In genomic region chr10:3430501-3430900, GRCh38 we compare ENCODE assay signal across 15 cellular contexts.
DNase-seq lines count a peak whose midpoint lies in the region; ATAC-seq, FAIRE-seq and TF ChIP-seq lines count a peak whose summit lies in the region.
"Had no signal": no experiment of that assay in that cellular context is flagged by ENCODE, and none has a peak within 500 bp of the region (broad histone marks: within the 10 kb centered on the region; RNA-seq: fewer than 3 reads in every experiment).

No MANE protein-coding gene starts in this region.

- H3K23me2 ChIP-seq in H1 (ENCODE audit: low read depth, low read length), result peaks cover 3% of the 10 kb centered on the region; the same call in 1 of the 2 replicates

- H3K79me2 ChIP-seq in DND-41 (ENCODE audit: insufficient read depth, low read length) (no peaks in the 10 kb centered on the region), OCI-LY7 (ENCODE audit: insufficient read depth, low read depth, low read length) (no peaks in the 10 kb centered on the region), H1 (ENCODE audit: control insufficient read depth in 1 of 2, insufficient read depth in 2 of 2, low read length in 2 of 2) (no peaks in the 10 kb centered on the region)

- TF ChIP-seq EP300 in H1 (IDR thresholded peaks at IDR 0.05; ENCODE audit: borderline replicate concordance in 1 of 2, low read depth in 2 of 2, low read length in 2 of 2), result no peak

- H3K27me3 Mint-ChIP-seq in Calu3 (ENCODE audit: unreplicated experiment), result no peaks in the 10 kb centered on the region
- peaks cover 8% of the 10 kb centered on the region for H3K27me3 Mint-ChIP-seq in T-helper 2 cell treated with Interferon-gamma antibody and Interleukin-4, amounts not matched to agents 5 μg/mL and 100 μg/mL, for 36 hours (ENCODE audit: low read depth)

- H4K8ac ChIP-seq in H1 (ENCODE audit: extremely low read depth, insufficient read depth, low read length), result peak overlapping the region; percentile 11; the same call in 1 of the 2 replicates

- no peak overlapping the region for H3K4me3 ChIP-seq in DND-41 (ENCODE audit: low read depth in 1 of 2, low read length in 2 of 2)
- H3K4me3 ChIP-seq in OCI-LY7 (ENCODE audit: low read depth, low read length, poor library complexity, severe bottlenecking), result no peak overlapping the region
- no peak overlapping the region for H3K4me3 ChIP-seq in H1 (ENCODE audit: extremely low read depth in 1 of 4, insufficient read depth in 2 of 4, low read depth in 3 of 4, low read length in 4 of 4)
- H3K4me3 ChIP-seq: A549, GM12878 had no signal

- POLR2A ChIA-PET in OCI-LY7 (lab: Charles Lee) (interaction anchor here (0.6 to 1.1 kb wide), 2 partner anchors 12 to 244 kb away, joined by 3 to 4 read pairs; no protein-coding TSS in a partner anchor), H1 (lab: Charles Lee; ENCODE audit: partially characterized antibody) (no interaction called here)

- TF ChIP-seq CTCF in DND-41 (IDR thresholded peaks at IDR 0.05; ENCODE audit: borderline replicate concordance, extremely low read depth, low read length, poor library complexity, severe bottlenecking) (no peak), OCI-LY7 (conservative IDR thresholded peaks at IDR 0.05; ENCODE audit: low read length) (no peak), H1 (IDR thresholded peaks at IDR 0.05; ENCODE audit: control extremely low read depth in 1 of 3, insufficient read depth in 1 of 3, low read depth in 1 of 3, low read length in 3 of 3) (no peak), Calu3 (IDR thresholded peaks at IDR 0.05; ENCODE audit: unreplicated experiment) (no peak)

- H2BK20ac ChIP-seq in H1 (ENCODE audit: low read length), result no peak overlapping the region

- no peak overlapping the region for H4K5ac ChIP-seq in H1 (ENCODE audit: insufficient read length, low read depth, low read length)

- H3K23ac ChIP-seq in H1 (ENCODE audit: insufficient read length), result no peak overlapping the region

- H3K36me3 ChIP-seq in DND-41 (ENCODE audit: insufficient read depth, low read length) (no peaks in the 10 kb centered on the region), OCI-LY7 (ENCODE audit: insufficient read depth, low read length) (no peaks in the 10 kb centered on the region), H1 (ENCODE audit: control insufficient read depth in 2 of 4, insufficient read depth in 4 of 4, low read length in 3 of 4) (no peaks in the 10 kb centered on the region)
- H3K36me3 ChIP-seq: BE2C had no signal

- H3K9ac ChIP-seq in DND-41 (ENCODE audit: low read depth, low read length), result no peak overlapping the region
- no peak overlapping the region for H3K9ac ChIP-seq in H1 (replicated peaks in 1 of 4; ENCODE audit: extremely low read depth in 1 of 4, low read depth in 3 of 4, low read length in 3 of 4)
- H3K9ac ChIP-seq: KMS-11 had no signal

- no peaks in the 10 kb centered on the region for H3K9me2 ChIP-seq in OCI-LY7 (ENCODE audit: insufficient read depth, low read length)

- H3K27ac ChIP-seq in DND-41 (ENCODE audit: low read length) (0 out of 2 replicates have a peak overlapping the region, but pooled peaks have one; percentile 2), OCI-LY7 (ENCODE audit: low read depth, low read length, poor library complexity, severe bottlenecking) (no peak overlapping the region), H1 (ENCODE audit: low read depth, low read length) (no peak overlapping the region)
- H3K27ac ChIP-seq: A549, KMS-11 had no signal

- H3K4me1 Mint-ChIP-seq in Calu3 (ENCODE audit: low read depth, unreplicated experiment), result peaks cover 13% of the 10 kb centered on the region
- peaks cover 7% of the 10 kb centered on the region for H3K4me1 Mint-ChIP-seq in T-helper 2 cell treated with Interferon-gamma antibody and Interleukin-4, amounts not matched to agents 5 μg/mL and 100 μg/mL, for 36 hours (ENCODE audit: low read depth)

- CTCF ChIA-PET in OCI-LY7 (lab: Charles Lee; ENCODE audit: unreplicated experiment), result no interaction called here
- CTCF ChIA-PET in H1 (lab: Charles Lee; ENCODE audit: partially characterized antibody), result interaction anchor here (0.8 to 1.9 kb wide), 3 partner anchors 35 to 154 kb away, joined by 3 to 5 read pairs (median 3); no protein-coding TSS in a partner anchor
- CTCF ChIA-PET in Calu3 (lab: Charles Lee), result no interaction called here

- no peak overlapping the region for H3K27ac Mint-ChIP-seq in Calu3 (ENCODE audit: unreplicated experiment)
- H3K27ac Mint-ChIP-seq in T-helper 2 cell treated with Interferon-gamma antibody and Interleukin-4, amounts not matched to agents 5 μg/mL and 100 μg/mL, for 36 hours, result no peak overlapping the region
- H3K27ac Mint-ChIP-seq: HFFc6 had no signal

- H3K4me2 ChIP-seq in DND-41 (ENCODE audit: insufficient read depth, low read length) (no peak overlapping the region), OCI-LY7 (ENCODE audit: low read length) (no peak overlapping the region), H1 (ENCODE audit: insufficient read depth in 1 of 2, low read depth in 2 of 2, low read length in 2 of 2) (no peak overlapping the region)
- H3K4me2 ChIP-seq: A549, KMS-11 had no signal

- no peak overlapping the region for H3K56ac ChIP-seq in H1 (replicated peaks; ENCODE audit: insufficient read length, low read depth, low read length)

- BruUV-seq in OCI-LY7 (replicated peaks; lab: Mats Ljungman, UMichigan) (no TSS peak), Calu3 (replicated peaks; lab: Mats Ljungman, UMichigan) (no TSS peak)

- FAIRE-seq in H1 (lab: Jason Lieb, UNC), result no peak
- FAIRE-seq: A549, GM12878, GM18507 had no signal

- no peak overlapping the region for H2BK15ac ChIP-seq in H1 (ENCODE audit: low read length)

- H3K14ac ChIP-seq in H1 (ENCODE audit: insufficient read length), result no peak overlapping the region

- H4K91ac ChIP-seq in H1 (replicated peaks; ENCODE audit: insufficient read length, low read length), result no peak overlapping the region

- intact Hi-C loops in OCI-LY7 (cut with micrococcal nuclease; ENCODE audit: unreplicated experiment), result no loop called here
- intact Hi-C loops in Calu3 (cut with micrococcal nuclease; ENCODE audit: unreplicated experiment), result no loop called here

- DNase-seq in DND-41, result peak; percentile 55
- DNase-seq in OCI-LY7 (ENCODE audit: low spot score), result peak; percentile 3
- DNase-seq in H1 (ENCODE audit: low read depth in 1 of 2, low spot score in 2 of 2), result no peak
- DNase-seq in Calu3, result no peak
- DNase-seq in T-helper 2 cell treated with Interferon-gamma antibody and Interleukin-4, amounts not matched to agents 5 μg/mL and 100 μg/mL, for 36 hours (ENCODE audit: low spot score), result no peak
- DNase-seq: BE2C, DMS 273 treated with DMSO at 0.1 percent for 48 hours, HCEC 1CT, HFFc6 had no signal

- H2AK5ac ChIP-seq in H1 (ENCODE audit: low read depth, low read length), result no peak overlapping the region

- no peak overlapping the region for H3K4ac ChIP-seq in H1 (replicated peaks; ENCODE audit: insufficient read length, low read depth, low read length)

- no peak for TF ChIP-seq RAD21 in H1 (IDR thresholded peaks at IDR 0.05 in 1 of 2, conservative IDR thresholded peaks at IDR 0.05 in 1 of 2; ENCODE audit: low read depth in 2 of 2, low read length in 2 of 2)

- H2AFZ ChIP-seq in DND-41 (ENCODE audit: low read depth, low read length) (no peak overlapping the region), OCI-LY7 (ENCODE audit: low read length) (no peak overlapping the region), H1 (ENCODE audit: low read length) (no peak overlapping the region)

- H4K20me1 ChIP-seq in DND-41 (ENCODE audit: insufficient read depth, low read length) (no peaks in the 10 kb centered on the region), OCI-LY7 (ENCODE audit: insufficient read depth, low read length) (no peaks in the 10 kb centered on the region), H1 (replicated peaks in 1 of 2; ENCODE audit: control insufficient read depth in 1 of 2, insufficient read depth in 2 of 2, low read length in 2 of 2) (no peaks in the 10 kb centered on the region)

- H3K9me3 Mint-ChIP-seq in Calu3 (ENCODE audit: low read depth, unreplicated experiment), result peaks cover 4% of the 10 kb centered on the region
- H3K9me3 Mint-ChIP-seq in T-helper 2 cell treated with Interferon-gamma antibody and Interleukin-4, amounts not matched to agents 5 μg/mL and 100 μg/mL, for 36 hours, result peaks cover 15% of the 10 kb centered on the region

- 100% methylated on average over 1 of the region's 1 CpG; no CpG with 5 or more reads in 1 of the 2 experiments for WGBS in H1 (ENCODE audit: extremely low coverage in 1 of 2, insufficient coverage in 1 of 2, insufficient read length in 1 of 2, insufficient replicate concordance in 2 of 2, low coverage in 1 of 2, low lambda C conversion rate in 2 of 2, missing lambda C conversion rate in 1 of 2), 2 experiments

- no peak overlapping the region for H3K18ac ChIP-seq in H1 (ENCODE audit: extremely low read depth, low read length)

- no peak overlapping the region for H2BK120ac ChIP-seq in H1 (replicated peaks; ENCODE audit: low read depth, low read length)

- no peak overlapping the region for H3K4me3 Mint-ChIP-seq in Calu3 (ENCODE audit: low read depth, unreplicated experiment)
- no peak overlapping the region for H3K4me3 Mint-ChIP-seq in T-helper 2 cell treated with Interferon-gamma antibody and Interleukin-4, amounts not matched to agents 5 μg/mL and 100 μg/mL, for 36 hours
- H3K4me3 Mint-ChIP-seq: HFFc6 had no signal

- H3K4me1 ChIP-seq in DND-41 (ENCODE audit: insufficient read depth, low read length) (peaks cover 9% of the 10 kb centered on the region), OCI-LY7 (ENCODE audit: insufficient read depth, low read length, poor library complexity, severe bottlenecking) (no peaks in the 10 kb centered on the region), H1 (replicated peaks in 1 of 4; ENCODE audit: control insufficient read depth in 3 of 4, insufficient read depth in 4 of 4, low read length in 3 of 4) (no peaks in the 10 kb centered on the region)

- H3K79me1 ChIP-seq in H1 (ENCODE audit: low read depth, low read length), result no peaks in the 10 kb centered on the region

- no peak overlapping the region for H2BK12ac ChIP-seq in H1 (ENCODE audit: low read depth, low read length)

- no peak for TF ChIP-seq POLR2A in H1 (IDR thresholded peaks at IDR 0.05; ENCODE audit: control extremely low read depth in 1 of 2, low read depth in 2 of 2, low read length in 2 of 2)

- H3K36me3 Mint-ChIP-seq in Calu3 (ENCODE audit: insufficient read depth, unreplicated experiment), result no peaks in the 10 kb centered on the region
- peaks cover 4% of the 10 kb centered on the region for H3K36me3 Mint-ChIP-seq in T-helper 2 cell treated with Interferon-gamma antibody and Interleukin-4, amounts not matched to agents 5 μg/mL and 100 μg/mL, for 36 hours (ENCODE audit: low read depth)
- H3K36me3 Mint-ChIP-seq: IgD-negative memory B cell had no signal

- ATAC-seq in DND-41 (ENCODE audit: insufficient read depth, low read depth) (peak; percentile 85), GM18519 (IDR thresholded peaks at IDR 0.05; ENCODE audit: low FRiP score, unreplicated experiment) (no peak)
- ATAC-seq: A549, GM12878 had no signal

- H3K9me3 ChIP-seq in DND-41 (ENCODE audit: insufficient read depth, low read length, severe bottlenecking) (peaks cover 8% of the 10 kb centered on the region), OCI-LY7 (ENCODE audit: low read length) (no peaks in the 10 kb centered on the region), H1 (ENCODE audit: insufficient read depth in 2 of 2, low read depth in 1 of 2, low read length in 1 of 2) (no peaks in the 10 kb centered on the region)
- H3K9me3 ChIP-seq: BE2C had no signal

- no peak overlapping the region for H2BK5ac ChIP-seq in H1 (ENCODE audit: low read depth, low read length)

- H3K27me3 ChIP-seq in DND-41 (ENCODE audit: insufficient read depth, low read length, poor library complexity), result no peaks in the 10 kb centered on the region
- H3K27me3 ChIP-seq in H1 (replicated peaks in 1 of 4; ENCODE audit: control insufficient read depth in 3 of 4, extremely low read depth in 1 of 4, insufficient read depth in 3 of 4, low read length in 3 of 4), result no peaks in the 10 kb centered on the region
- H3K27me3 ChIP-seq: BE2C had no signal

Comparison
In these comparisons a context has a peak if more than half of its experiments do, and no peak if none do; other contexts are left out.
1. DNase-seq: peak in DND-41 (single experiment) and OCI-LY7 (single experiment); none in H1 (0 of 2), Calu3 (single experiment) and T-helper 2 cell treated with Interferon-gamma antibody and Interleukin-4, amounts not matched to agents 5 μg/mL and 100 μg/mL, for 36 hours (single experiment).